20 cellular contexts compared by ENCODE assay signal in the genomic region with DNA sequence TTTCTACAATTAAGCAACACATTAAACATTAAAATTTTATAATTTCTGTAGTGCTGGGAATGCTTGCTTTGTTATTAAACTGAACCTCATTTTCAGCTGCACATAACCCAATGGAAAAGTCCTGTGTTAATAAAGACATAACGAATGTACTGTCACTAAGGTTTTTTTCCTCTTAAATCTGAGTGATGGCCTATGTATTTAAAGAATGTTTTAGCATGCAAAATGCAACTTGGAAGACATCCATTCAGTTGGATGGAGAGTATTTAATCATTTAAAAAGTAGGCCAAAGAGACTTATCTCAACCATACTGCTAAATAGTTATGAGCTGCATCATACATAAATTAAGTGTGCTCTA. TPM values are rescaled to one million over a fixed set of nuclear protein-coding genes. Genes with fewer than 3 reads are reported as not detected.
DNase-seq lines count a peak whose midpoint lies in the region; ATAC-seq, FAIRE-seq and TF ChIP-seq lines count a peak whose summit lies in the region.
"Had no signal": no experiment of that assay in that cellular context is flagged by ENCODE, and none has a peak within 500 bp of the region (broad histone marks: within the 10 kb centered on the region; RNA-seq: fewer than 3 reads in every experiment).

No MANE protein-coding gene starts in this region.

- FAIRE-seq in astrocyte (lab: Jason Lieb, UNC): no peak
- FAIRE-seq: A204.1, G401.6, GM12892, GM19239, H54, HepG2 had no signal

- no peak for DNase-seq in GM23338 (ENCODE audit: low spot score)
- DNase-seq in SK-N-MC (ENCODE audit: low read depth, low spot score): no peak
- DNase-seq in astrocyte (ENCODE audit: low read depth): peak; percentile 35
- DNase-seq in fibroblast of the aortic adventitia (ENCODE audit: low read depth): peak; percentile 2
- no peak for DNase-seq in endothelial cell (ENCODE audit: low spot score)
- DNase-seq in stimulated activated naive CD4-positive, alpha-beta T cell (lab: John Stamatoyannopoulos, UW): no peak
- DNase-seq: BE2C; CD4-positive, alpha-beta memory T cell; DMS79; EL had no signal

- H3K9me2 ChIP-seq in GM23338 (ENCODE audit: insufficient read depth): no peaks in the 10 kb centered on the region

- H3K79me2 ChIP-seq in GM23338 (replicated peaks; ENCODE audit: insufficient read depth) (no peaks in the 10 kb centered on the region), astrocyte (ENCODE audit: insufficient read depth, low read length) (no peaks in the 10 kb centered on the region)

- H3K4me1 ChIP-seq in GM23338 (ENCODE audit: insufficient read depth): peaks cover 10% of the 10 kb centered on the region
- H3K4me1 ChIP-seq in astrocyte (ENCODE audit: insufficient read depth, low read length): no peaks in the 10 kb centered on the region
- H3K4me1 ChIP-seq: BE2C had no signal

- H3K36me3 Mint-ChIP-seq in GM23338 (ENCODE audit: low read depth) (no peaks in the 10 kb centered on the region), astrocyte (ENCODE audit: low read depth, unreplicated experiment) (no peaks in the 10 kb centered on the region), endothelial cell (ENCODE audit: low read depth, unreplicated experiment) (no peaks in the 10 kb centered on the region)
- H3K36me3 Mint-ChIP-seq: CD4-positive, alpha-beta memory T cell had no signal

- no peak for TF ChIP-seq CTCF in GM23338 (conservative IDR thresholded peaks at IDR 0.05; ENCODE audit: low read depth in 2 of 2)
- no peak for TF ChIP-seq CTCF in astrocyte (IDR thresholded peaks at IDR 0.05; ENCODE audit: insufficient read depth, low read depth, low read length)
- no peak for TF ChIP-seq CTCF in fibroblast of the aortic adventitia (IDR thresholded peaks at IDR 0.05; ENCODE audit: insufficient read depth, low read length)
- no peak for TF ChIP-seq CTCF in endothelial cell (IDR thresholded peaks at IDR 0.05; ENCODE audit: unreplicated experiment)

- H3K4me1 Mint-ChIP-seq in GM23338 (peaks cover 14% of the 10 kb centered on the region; the same call in 2 of the 3 replicates), astrocyte (ENCODE audit: low read depth, unreplicated experiment) (no peaks in the 10 kb centered on the region), endothelial cell (ENCODE audit: unreplicated experiment) (peaks cover 2% of the 10 kb centered on the region)
- H3K4me1 Mint-ChIP-seq: CD4-positive, alpha-beta memory T cell had no signal

- H3K4me2 ChIP-seq in GM23338: peak overlapping the region; percentile 22; the same call in 1 of the 2 replicates
- no peak overlapping the region for H3K4me2 ChIP-seq in astrocyte (ENCODE audit: low read length)

- H2AFZ ChIP-seq in GM23338 (no peak overlapping the region), astrocyte (ENCODE audit: low read depth, low read length) (no peak overlapping the region)

- no peaks in the 10 kb centered on the region for H3K27me3 ChIP-seq in GM23338 (ENCODE audit: insufficient read depth)
- H3K27me3 ChIP-seq in astrocyte (ENCODE audit: insufficient read depth, low read length): no peaks in the 10 kb centered on the region
- H3K27me3 ChIP-seq: BE2C had no signal

- no peak overlapping the region for H3K27ac ChIP-seq in GM23338 (ENCODE audit: low read depth)
- H3K27ac ChIP-seq in SK-N-MC: 0 out of 2 replicates have a peak overlapping the region, but pooled peaks have one; percentile 20
- H3K27ac ChIP-seq in astrocyte (ENCODE audit: low read depth, low read length): no peak overlapping the region
- H3K27ac ChIP-seq: C4-2B had no signal

- H4K20me1 ChIP-seq in GM23338 (replicated peaks; ENCODE audit: insufficient read depth): no peaks in the 10 kb centered on the region
- no peaks in the 10 kb centered on the region for H4K20me1 ChIP-seq in astrocyte (ENCODE audit: insufficient read depth, low read length)

- H3K9ac ChIP-seq in SK-N-MC (ENCODE audit: insufficient read length) (no peak overlapping the region), astrocyte (ENCODE audit: low read length) (no peak overlapping the region)

- H3K36me3 ChIP-seq in GM23338 (ENCODE audit: insufficient read depth) (no peaks in the 10 kb centered on the region), SK-N-MC (ENCODE audit: insufficient read depth, low read length) (no peaks in the 10 kb centered on the region), astrocyte (ENCODE audit: insufficient read depth, low read length) (no peaks in the 10 kb centered on the region)
- H3K36me3 ChIP-seq: BE2C had no signal

- H3K9me3 Mint-ChIP-seq in GM23338: no peaks in the 10 kb centered on the region
- H3K9me3 Mint-ChIP-seq in astrocyte (ENCODE audit: unreplicated experiment): no peaks in the 10 kb centered on the region
- no peaks in the 10 kb centered on the region for H3K9me3 Mint-ChIP-seq in endothelial cell (ENCODE audit: unreplicated experiment)
- H3K9me3 Mint-ChIP-seq: CD4-positive, alpha-beta memory T cell had no signal

- H3K9me3 ChIP-seq in SK-N-MC (ENCODE audit: low read depth, low read length): no peaks in the 10 kb centered on the region
- no peaks in the 10 kb centered on the region for H3K9me3 ChIP-seq in astrocyte (ENCODE audit: insufficient read depth, low read depth, low read length)
- H3K9me3 ChIP-seq: BE2C had no signal

- H3K27ac Mint-ChIP-seq in GM23338 (no peak overlapping the region), astrocyte (ENCODE audit: unreplicated experiment) (no peak overlapping the region), endothelial cell (ENCODE audit: unreplicated experiment) (no peak overlapping the region)
- H3K27ac Mint-ChIP-seq: CD4-positive, alpha-beta memory T cell had no signal

- H3K4me3 ChIP-seq in GM23338: no peak overlapping the region
- H3K4me3 ChIP-seq in SK-N-MC: no peak overlapping the region
- no peak overlapping the region for H3K4me3 ChIP-seq in astrocyte (ENCODE audit: insufficient read depth, low read depth, low read length)
- no peak overlapping the region for H3K4me3 ChIP-seq in fibroblast of the aortic adventitia (ENCODE audit: low read depth, low read length)

- H3F3A ChIP-seq in GM23338 (replicated peaks; ENCODE audit: low read depth): no peaks in the 10 kb centered on the region

- H3K27me3 Mint-ChIP-seq in GM23338 (ENCODE audit: insufficient read depth, low read depth, poor library complexity): no peaks in the 10 kb centered on the region
- no peaks in the 10 kb centered on the region for H3K27me3 Mint-ChIP-seq in astrocyte (ENCODE audit: low read depth, unreplicated experiment)
- no peaks in the 10 kb centered on the region for H3K27me3 Mint-ChIP-seq in endothelial cell (ENCODE audit: unreplicated experiment)
- H3K27me3 Mint-ChIP-seq: CD4-positive, alpha-beta memory T cell had no signal

- H3K4me3 Mint-ChIP-seq in GM23338 (no peak overlapping the region), astrocyte (ENCODE audit: unreplicated experiment) (no peak overlapping the region), endothelial cell (ENCODE audit: unreplicated experiment) (no peak overlapping the region)
- H3K4me3 Mint-ChIP-seq: CD4-positive, alpha-beta memory T cell had no signal

- ATAC-seq in GM23338 (no peak), HG02798 (IDR thresholded peaks at IDR 0.05; ENCODE audit: poor library complexity, unreplicated experiment) (no peak), HG03045 (IDR thresholded peaks at IDR 0.05; ENCODE audit: unreplicated experiment) (no peak)
- ATAC-seq: HCT116, HepG2 had no signal

TF ChIP-seq in GM23338, 12 proteins besides CTCF, POLR2A, EP300 and RAD21 (continues in another document):
- TF ChIP-seq, protein P1, sequence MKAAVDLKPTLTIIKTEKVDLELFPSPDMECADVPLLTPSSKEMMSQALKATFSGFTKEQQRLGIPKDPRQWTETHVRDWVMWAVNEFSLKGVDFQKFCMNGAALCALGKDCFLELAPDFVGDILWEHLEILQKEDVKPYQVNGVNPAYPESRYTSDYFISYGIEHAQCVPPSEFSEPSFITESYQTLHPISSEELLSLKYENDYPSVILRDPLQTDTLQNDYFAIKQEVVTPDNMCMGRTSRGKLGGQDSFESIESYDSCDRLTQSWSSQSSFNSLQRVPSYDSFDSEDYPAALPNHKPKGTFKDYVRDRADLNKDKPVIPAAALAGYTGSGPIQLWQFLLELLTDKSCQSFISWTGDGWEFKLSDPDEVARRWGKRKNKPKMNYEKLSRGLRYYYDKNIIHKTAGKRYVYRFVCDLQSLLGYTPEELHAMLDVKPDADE (IDR thresholded peaks at IDR 0.05): no peak

RNA-seq across cellular contexts. Expression of a gene that starts 48.5 kb away (rescaled TPM):
- total RNA-seq in GM23338 (2014; rRNA removed; shearing (Covaris generic)): 16.0 and 19.3 TPM in 2 replicates
- polyA plus RNA-seq in GM23338 (2016; fragmentation: Nextera tagmentation; extraction: Ambion mirVana): 50.7 and 57.1 TPM in 2 replicates
- total RNA-seq in astrocyte: 20.0 and 22.2 TPM in 2 replicates
- 12.5 and 20.6 TPM in 2 replicates for total RNA-seq in fibroblast of the aortic adventitia (ENCODE audit: low replicate concordance)
- 31.4 TPM for total RNA-seq in endothelial cell (ENCODE audit: unreplicated experiment)

Comparison
In these comparisons a context has a peak if more than half of its experiments do, and no peak if none do; other contexts are left out.
1. DNase-seq: peak in astrocyte (single experiment) and fibroblast of the aortic adventitia (single experiment); none in GM23338 (single experiment), SK-N-MC (single experiment), endothelial cell (single experiment) and stimulated activated naive CD4-positive, alpha-beta T cell (0 of 6).